Comparison of ENCODE assay signal across 8 cellular contexts in genomic region chr16:81403208-81403600, GRCh38. TPM values are rescaled to one million over a fixed set of nuclear protein-coding genes. Genes with fewer than 3 reads are reported as not detected.
DNase-seq lines count a peak whose midpoint lies in the region; ATAC-seq, FAIRE-seq and TF ChIP-seq lines count a peak whose summit lies in the region.
"Had no signal": no experiment of that assay in that cellular context is flagged by ENCODE, and none has a peak within 500 bp of the region (broad histone marks: within the 10 kb centered on the region; RNA-seq: fewer than 3 reads in every experiment).

No MANE protein-coding gene starts in this region.

- H3K79me2 ChIP-seq in GM23248 (ENCODE audit: insufficient read depth) (no peaks in the 10 kb centered on the region), OCI-LY1 (ENCODE audit: insufficient read depth, low read length) (no peaks in the 10 kb centered on the region), endothelial cell of umbilical vein (ENCODE audit: control insufficient read depth, insufficient read depth, low read length) (no peaks in the 10 kb centered on the region)

- ATAC-seq in psoas muscle: no peak
- no peak for ATAC-seq in HG03025 (IDR thresholded peaks at IDR 0.05; ENCODE audit: low FRiP score, unreplicated experiment)

- H2AFZ ChIP-seq in GM23248 (no peak overlapping the region), OCI-LY1 (ENCODE audit: low read length) (no peak overlapping the region), endothelial cell of umbilical vein (ENCODE audit: low read depth, low read length) (peak overlapping the region; percentile 82)

- DNase-seq in GM23248 (no peak), endothelial cell of umbilical vein (ENCODE audit: low read depth, low spot score) (no peak), psoas muscle (no peak), HTR-8/SVneo (ENCODE audit: insufficient read length, low spot score) (no peak), SHP77 (lab: John Stamatoyannopoulos, UW) (no peak)

- peak overlapping the region; percentile 69 for H3K4me2 ChIP-seq in GM23248 (ENCODE audit: unreplicated experiment)
- peak overlapping the region; percentile 71 for H3K4me2 ChIP-seq in OCI-LY1 (ENCODE audit: low read length)
- H3K4me2 ChIP-seq in endothelial cell of umbilical vein (ENCODE audit: insufficient read depth, low read length): no peak overlapping the region

- TF ChIP-seq CTCF in OCI-LY1 (IDR thresholded peaks at IDR 0.05; ENCODE audit: low read length): no peak
- no peak for TF ChIP-seq CTCF in endothelial cell of umbilical vein (IDR thresholded peaks at IDR 0.05; ENCODE audit: extremely low read depth in 1 of 2, insufficient read depth in 1 of 2, low read depth in 1 of 2, low read length in 2 of 2)
- TF ChIP-seq CTCF in psoas muscle (IDR thresholded peaks at IDR 0.05): no peak

- H3K27ac ChIP-seq in GM23248 (no peak overlapping the region), OCI-LY1 (ENCODE audit: low read depth, low read length, poor library complexity, severe bottlenecking) (no peak overlapping the region), endothelial cell of umbilical vein (ENCODE audit: insufficient read depth, low read depth, low read length) (peak overlapping the region; percentile 75), psoas muscle (no peak overlapping the region)

- H3K9me2 ChIP-seq in GM23248 (ENCODE audit: insufficient read depth) (no peaks in the 10 kb centered on the region), OCI-LY1 (ENCODE audit: low read depth, low read length) (no peaks in the 10 kb centered on the region)

- intact Hi-C loops in endothelial cell of umbilical vein (cut with micrococcal nuclease) (loop anchor here (1.0 kb wide), 5 partner anchors 37 to 335 kb away; no protein-coding TSS in a partner anchor), psoas muscle (cut with DNase I) (loop anchor here (1.0 to 10.0 kb wide), 4 partner anchors 212 to 320 kb away; no protein-coding TSS in a partner anchor)

- no peak overlapping the region for H3K9ac ChIP-seq in GM23248
- H3K9ac ChIP-seq in OCI-LY1 (ENCODE audit: low read length): no peak overlapping the region
- H3K9ac ChIP-seq in endothelial cell of umbilical vein (replicated peaks; ENCODE audit: extremely low read depth, insufficient read depth, low read length): no peak overlapping the region

- CTCF ChIA-PET in endothelial cell of umbilical vein (lab: Charles Lee): interaction anchor here (0.6 to 3.9 kb wide), 12 partner anchors 19 to 335 kb away, joined by 3 to 22 read pairs (median 6); no protein-coding TSS in a partner anchor

- in situ Hi-C loops in GM23248 (cut with MboI): loop anchor here (10.0 kb wide), 1 partner anchor 322 kb away; no protein-coding TSS in a partner anchor

- H3K4me3 ChIP-seq in GM23248: peak overlapping the region; percentile 56; the same call in 1 of the 2 replicates
- H3K4me3 ChIP-seq in OCI-LY1 (ENCODE audit: low read depth, low read length, poor library complexity, severe bottlenecking): peak overlapping the region; percentile 55
- no peak overlapping the region for H3K4me3 ChIP-seq in endothelial cell of umbilical vein (replicated peaks in 1 of 3; ENCODE audit: insufficient read depth in 1 of 3, low read depth in 1 of 3, low read length in 3 of 3)
- H3K4me3 ChIP-seq in psoas muscle: peak overlapping the region; percentile 50
- H3K4me3 ChIP-seq: MG63 had no signal

- no peaks in the 10 kb centered on the region for H3K9me1 ChIP-seq in endothelial cell of umbilical vein (replicated peaks; ENCODE audit: control insufficient read depth, extremely low read depth, insufficient read depth, low read length)

- BruUV-seq in endothelial cell of umbilical vein (replicated peaks; lab: Mats Ljungman, UMichigan): no TSS peak

- H3K9me3 ChIP-seq in GM23248 (ENCODE audit: low read depth) (no peaks in the 10 kb centered on the region), OCI-LY1 (ENCODE audit: low read length) (no peaks in the 10 kb centered on the region), endothelial cell of umbilical vein (replicated peaks; ENCODE audit: control insufficient read depth, insufficient read depth, low read length) (no peaks in the 10 kb centered on the region), psoas muscle (no peaks in the 10 kb centered on the region)
- H3K9me3 ChIP-seq: MG63 had no signal

- no peak for FAIRE-seq in endothelial cell of umbilical vein (lab: Jason Lieb, UNC)
- no peak for FAIRE-seq in HTR-8/SVneo (lab: Jason Lieb, UNC)

- H3K27me3 ChIP-seq in GM23248 (replicated peaks; ENCODE audit: insufficient read depth): no peaks in the 10 kb centered on the region
- H3K27me3 ChIP-seq in OCI-LY1 (ENCODE audit: insufficient read depth, low read length): no peaks in the 10 kb centered on the region; the same call in 1 of the 2 replicates
- no peaks in the 10 kb centered on the region for H3K27me3 ChIP-seq in endothelial cell of umbilical vein (ENCODE audit: control insufficient read depth in 2 of 2, insufficient read depth in 2 of 2, low read length in 2 of 2)
- H3K27me3 ChIP-seq in psoas muscle (ENCODE audit: insufficient read depth in 3 of 3, low read length in 2 of 3): peaks cover 0 to 17% (median 2%) of the 10 kb centered on the region in 3 donors
- H3K27me3 ChIP-seq: MG63 had no signal

- 0 out of 2 replicates have a peak, but pooled peaks cover 9% of the 10 kb centered on the region for H3K4me1 ChIP-seq in GM23248 (ENCODE audit: insufficient read depth)
- peaks cover 18% of the 10 kb centered on the region for H3K4me1 ChIP-seq in OCI-LY1 (ENCODE audit: insufficient read depth, low read length, severe bottlenecking)
- peaks cover 33% of the 10 kb centered on the region for H3K4me1 ChIP-seq in endothelial cell of umbilical vein (ENCODE audit: control insufficient read depth, extremely low read depth, insufficient read depth, low read length)
- H3K4me1 ChIP-seq in psoas muscle: peaks cover 6% of the 10 kb centered on the region

- dilution Hi-C loops in endothelial cell of umbilical vein (cut with MboI; ENCODE audit: extremely low pct_ligation_motif_present, low sequenced_read_pairs): no loop called here

- TF ChIP-seq POLR2A in endothelial cell of umbilical vein (IDR thresholded peaks at IDR 0.05; ENCODE audit: low read depth, low read length): no peak

- POLR2A ChIA-PET in endothelial cell of umbilical vein (lab: Charles Lee): interaction anchor here (0.7 kb wide), 2 partner anchors 129 to 376 kb away, joined by 4 to 6 read pairs; no protein-coding TSS in a partner anchor

- H3F3A ChIP-seq in GM23248 (ENCODE audit: insufficient read depth): peaks cover 16% of the 10 kb centered on the region
- H3F3A ChIP-seq in OCI-LY1 (ENCODE audit: insufficient read depth, low read length): no peaks in the 10 kb centered on the region

- H3K36me3 ChIP-seq in GM23248 (ENCODE audit: low read depth) (no peaks in the 10 kb centered on the region), OCI-LY1 (ENCODE audit: insufficient read depth, low read length) (no peaks in the 10 kb centered on the region; the same call in 1 of the 2 replicates), endothelial cell of umbilical vein (ENCODE audit: control insufficient read depth in 2 of 2, extremely low read depth in 1 of 2, insufficient read depth in 2 of 2, low read length in 2 of 2) (no peaks in the 10 kb centered on the region), psoas muscle (ENCODE audit: insufficient read depth in 1 of 2, low read depth in 1 of 2) (no peaks in the 10 kb centered on the region)
- H3K36me3 ChIP-seq: MG63 had no signal

- no peaks in the 10 kb centered on the region for H4K20me1 ChIP-seq in GM23248 (ENCODE audit: insufficient read depth)
- no peaks in the 10 kb centered on the region for H4K20me1 ChIP-seq in OCI-LY1 (ENCODE audit: insufficient read depth, low read length)
- H4K20me1 ChIP-seq in endothelial cell of umbilical vein (replicated peaks; ENCODE audit: control insufficient read depth, extremely low read depth, insufficient read depth, low read length): no peaks in the 10 kb centered on the region

- 16 to 20% methylated on average over 5 of the region's 5 CpGs for WGBS in GM23248 (ENCODE audit: low coverage in 1 of 2, low lambda C conversion rate in 2 of 2, missing lambda C conversion rate in 2 of 2), 2 experiments
- 28 to 29% (median 28%) methylated on average over 5 of the region's 5 CpGs for WGBS in psoas muscle, 3 donors

TF ChIP-seq in endothelial cell of umbilical vein, 7 proteins besides CTCF, POLR2A, EP300 and RAD21:
- TF ChIP-seq MYC (IDR thresholded peaks at IDR 0.05; ENCODE audit: low read depth, low read length) (no peak), FOS (IDR thresholded peaks at IDR 0.05; ENCODE audit: borderline replicate concordance, insufficient read depth, low read length) (no peak), GATA2 (IDR thresholded peaks at IDR 0.05; ENCODE audit: insufficient read depth, insufficient read length, low read depth, low read length) (no peak), JUN (IDR thresholded peaks at IDR 0.05; ENCODE audit: borderline replicate concordance, insufficient read depth, insufficient read length, low read depth) (no peak)

RNA-seq across cellular contexts. Expression of gene CMIP, which starts 41.4 kb away (rescaled TPM):
- 7.8 and 9.5 TPM in 2 replicates for total RNA-seq in GM23248 (2014; rRNA removed; shearing (Covaris generic))
- polyA plus RNA-seq in GM23248 (2016; fragmentation: Nextera tagmentation; extraction: Ambion mirVana) (1.3 and 1.5 TPM in 2 replicates), endothelial cell of umbilical vein (23.6 and 29.0 TPM in 2 replicates), psoas muscle (1 to 10 TPM; 1.4 to 3.3 (median 2.5) TPM)
- total RNA-seq in endothelial cell of umbilical vein (82.4 and 101 TPM in 2 replicates), psoas muscle (1 to 10 TPM; 4.1 to 8.9 (median 7.8) TPM)
- 31.1 and 32.0 TPM in 2 replicates for polyA plus RNA-seq in endothelial cell of umbilical vein (2011; cell fraction: cytosol; rRNA removed)
- polyA plus RNA-seq in endothelial cell of umbilical vein (2011; cell fraction: nucleus; rRNA removed): 55.1 and 76.2 TPM in 2 replicates
- polyA plus RNA-seq in endothelial cell of umbilical vein (2012): 43.0 and 55.4 TPM in 2 replicates
- polyA minus RNA-seq in endothelial cell of umbilical vein: 81.6 and 92.9 TPM in 2 replicates
- 15.4 TPM for polyA minus RNA-seq in endothelial cell of umbilical vein (2011; cell fraction: cytosol; rRNA and poly(A)+ RNA removed)
- 99.8 and 106 TPM in 2 replicates for polyA minus RNA-seq in endothelial cell of umbilical vein (2011; cell fraction: nucleus; rRNA and poly(A)+ RNA removed)

Comparison
In these comparisons a context has a peak if more than half of its experiments do, and no peak if none do; other contexts are left out.
1. H3K4me3 ChIP-seq: peak in GM23248 (single experiment), OCI-LY1 (single experiment) and psoas muscle (single experiment); none in endothelial cell of umbilical vein (0 of 3).